ENCODE assay signal across 8 cellular contexts in genomic region chr14:31059152-31059924, GRCh38. TPM values are rescaled to one million over a fixed set of nuclear protein-coding genes. Genes with fewer than 3 reads are reported as not detected.
DNase-seq lines count a peak whose midpoint lies in the region; ATAC-seq and TF ChIP-seq lines count a peak whose summit lies in the region.

No MANE protein-coding gene starts in this region.

- H3K27ac ChIP-seq in lung (ENCODE audit: low read depth in 1 of 2, low read length in 1 of 2) (peak overlapping the region in 1 of 2 donors; percentile 3), caudate nucleus (ENCODE audit: low read depth, low read length) (no peak overlapping the region)

- H3K4me1 Mint-ChIP-seq in stimulated activated effector memory CD8-positive, alpha-beta T cell treated with anti-CD3 and anti-CD28 coated beads, Interleukin-12 subunit alpha, Interleukin-12 subunit beta, amount 100 ng/mL, for 72 hours: no peaks in the 10 kb centered on the region

- H3K36me3 ChIP-seq in lung (ENCODE audit: control insufficient read depth in 2 of 2, insufficient read depth in 2 of 2, low read length in 2 of 2): no peaks in the 10 kb centered on the region

- ATAC-seq in lung (ENCODE audit: insufficient read depth, low FRiP score): peak; percentile 75
- no peak for ATAC-seq in stimulated activated effector memory CD8-positive, alpha-beta T cell treated with anti-CD3 and anti-CD28 coated beads, Interleukin-12 subunit alpha, Interleukin-12 subunit beta, amount 100 ng/mL, for 72 hours
- no peak for ATAC-seq in GM18858 (IDR thresholded peaks at IDR 0.05; ENCODE audit: unreplicated experiment)

- H3K4me3 ChIP-seq in lung: no peak overlapping the region

- H3K27me3 ChIP-seq in lung (ENCODE audit: control insufficient read depth, insufficient read depth): no peaks in the 10 kb centered on the region

- H3K4me1 ChIP-seq in lung (ENCODE audit: control insufficient read depth in 2 of 2, insufficient read depth in 2 of 2, low read length in 2 of 2): peaks cover 4 to 5% of the 10 kb centered on the region in 2 donors

- H3K9me3 Mint-ChIP-seq in stimulated activated effector memory CD8-positive, alpha-beta T cell treated with anti-CD3 and anti-CD28 coated beads, Interleukin-12 subunit alpha, Interleukin-12 subunit beta, amount 100 ng/mL, for 72 hours: no peaks in the 10 kb centered on the region

- TF ChIP-seq CTCF in lung (IDR thresholded peaks at IDR 0.05; ENCODE audit: control extremely low read depth, extremely low read depth): no peak

- no peaks in the 10 kb centered on the region for H3K36me3 Mint-ChIP-seq in stimulated activated effector memory CD8-positive, alpha-beta T cell treated with anti-CD3 and anti-CD28 coated beads, Interleukin-12 subunit alpha, Interleukin-12 subunit beta, amount 100 ng/mL, for 72 hours

- no peak overlapping the region for H3K4me3 Mint-ChIP-seq in stimulated activated effector memory CD8-positive, alpha-beta T cell treated with anti-CD3 and anti-CD28 coated beads, Interleukin-12 subunit alpha, Interleukin-12 subunit beta, amount 100 ng/mL, for 72 hours

- WGBS in lung, 2 donors: 28 to 52% methylated on average over 1 of the region's 1 CpG

- H3K27ac Mint-ChIP-seq in stimulated activated effector memory CD8-positive, alpha-beta T cell treated with anti-CD3 and anti-CD28 coated beads, Interleukin-12 subunit alpha, Interleukin-12 subunit beta, amount 100 ng/mL, for 72 hours: no peak overlapping the region

- DNase-seq in CD1c-positive myeloid dendritic cell (ENCODE audit: extremely low spot score) (peak; percentile 73), MV-4-11 (lab: John Stamatoyannopoulos, UW) (peak; percentile 92), dedifferentiated amniotic fluid mesenchymal stem cell (ENCODE audit: extremely low spot score) (peak; percentile 54), lung (ENCODE audit: low spot score) (peak; percentile 34), caudate nucleus (lab: John Stamatoyannopoulos, UW) (no peak)
- DNase-seq in stimulated activated effector memory CD8-positive, alpha-beta T cell treated with anti-CD3 and anti-CD28 coated beads, Interleukin-12 subunit alpha, Interleukin-12 subunit beta, amount 100 ng/mL, for 72 hours (ENCODE audit: low spot score in 2 of 2): no peak
- no peak for DNase-seq in activated effector memory CD4-positive, alpha-beta T cell treated with anti-CD3 and anti-CD28 coated beads, Interleukin-2, amount 50 U/mL, for 16 hours

- H3K9me3 ChIP-seq in lung (ENCODE audit: control insufficient read depth in 2 of 2, insufficient read depth in 1 of 2, low read length in 1 of 2): no peaks in the 10 kb centered on the region

RNA-seq across cellular contexts. Expression of gene STRN3, which starts 33.2 kb away (rescaled TPM):
- total RNA-seq in lung: 10 to 100 TPM; 27.1 to 86.8 TPM
- polyA plus RNA-seq in lung: 10 to 100 TPM; 10.6 to 10.8 TPM

RNA-seq across cellular contexts. Expression of gene AP4S1, which starts 33.9 kb away (rescaled TPM):
- total RNA-seq in lung: 10 to 100 TPM in 1 of 2 donors, 1 to 10 TPM in 1; 7.1 to 10.7 TPM
- polyA plus RNA-seq in lung: 1 to 10 TPM; 5.4 to 7.5 TPM

Comparison
In these comparisons a context has a peak if more than half of its experiments do, and no peak if none do; other contexts are left out.
1. DNase-seq: peak in CD1c-positive myeloid dendritic cell (single experiment), MV-4-11 (single experiment), dedifferentiated amniotic fluid mesenchymal stem cell (single experiment) and lung (single experiment); none in caudate nucleus (0 of 61), stimulated activated effector memory CD8-positive, alpha-beta T cell treated with anti-CD3 and anti-CD28 coated beads, Interleukin-12 subunit alpha, Interleukin-12 subunit beta, amount 100 ng/mL, for 72 hours (0 of 2) and activated effector memory CD4-positive, alpha-beta T cell treated with anti-CD3 and anti-CD28 coated beads, Interleukin-2, amount 50 U/mL, for 16 hours (single experiment).